8 cellular contexts compared by ENCODE assay signal in the genomic region with DNA sequence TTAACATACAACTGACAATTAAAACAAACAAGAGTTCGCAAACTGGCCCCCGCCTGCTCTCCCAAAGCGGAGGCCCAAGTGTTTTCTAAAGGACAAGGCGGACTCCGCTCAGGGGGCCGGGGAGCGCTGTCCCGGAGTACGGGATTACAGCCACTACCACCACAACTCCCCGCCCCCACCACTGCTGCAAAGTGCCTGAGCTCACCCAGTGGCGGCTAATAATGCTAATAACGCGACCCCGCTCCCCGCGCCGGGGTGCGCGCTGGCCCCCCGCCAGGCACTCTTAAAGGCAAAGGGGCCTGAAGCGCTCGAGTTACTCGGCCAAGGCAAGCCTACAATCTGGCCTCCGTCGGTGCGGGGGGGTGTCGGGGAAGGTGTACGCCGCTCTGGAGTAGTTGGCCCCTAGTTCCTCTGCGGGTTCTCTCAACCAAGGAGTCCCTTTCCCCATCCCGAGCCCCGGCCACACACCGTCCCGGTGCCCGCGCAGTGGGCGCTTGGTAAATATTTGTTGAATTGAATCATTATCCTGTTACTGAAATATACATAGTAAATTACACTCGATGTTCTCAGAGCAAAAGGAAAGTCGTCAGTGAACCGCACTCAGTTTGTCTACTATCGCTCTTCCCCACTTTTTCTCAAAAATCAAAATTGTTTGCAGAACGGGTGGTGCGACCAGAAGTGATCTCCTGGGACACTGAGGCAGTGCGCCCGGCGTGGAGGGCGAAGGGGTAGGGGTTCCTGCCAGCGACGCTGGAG. TPM values are rescaled to one million over a fixed set of nuclear protein-coding genes. Genes with fewer than 3 reads are reported as not detected.
DNase-seq lines count a peak whose midpoint lies in the region; ATAC-seq lines count a peak whose summit lies in the region.

No MANE protein-coding gene starts in this region.

- H2AK5ac ChIP-seq in trophoblast cell (ENCODE audit: low read length), result no peak overlapping the region

- peaks cover 29% of the 10 kb centered on the region for H3K79me2 ChIP-seq in trophoblast cell (ENCODE audit: control insufficient read depth, insufficient read depth, low read length, poor library complexity)

- H3K9ac ChIP-seq in trophoblast cell (ENCODE audit: low read length), result peak overlapping the region; percentile 97

- H2BK5ac ChIP-seq in trophoblast cell (ENCODE audit: low read depth, low read length, poor library complexity), result peak overlapping the region; percentile 83

- H2AFZ ChIP-seq in trophoblast cell (ENCODE audit: insufficient read depth, low read length, poor library complexity), result no peak overlapping the region

- peaks cover 47% of the 10 kb centered on the region for H3K79me1 ChIP-seq in trophoblast cell (ENCODE audit: low read length)

- H3K9me3 ChIP-seq in T-helper 17 cell (ENCODE audit: control insufficient read depth, low read length, poor library complexity, severe bottlenecking) (no peaks in the 10 kb centered on the region), trophoblast cell (ENCODE audit: insufficient read depth, low read depth, low read length) (peaks cover 1% of the 10 kb centered on the region)

- H3K4me3 ChIP-seq in trophoblast cell (ENCODE audit: low read depth, low read length), result peak overlapping the region; percentile 89

- peak overlapping the region; percentile 97 for H3K4me2 ChIP-seq in trophoblast cell (ENCODE audit: low read length)

- H3K18ac ChIP-seq in trophoblast cell (ENCODE audit: low read length), result peak overlapping the region; percentile 95

- no peak overlapping the region for H4K12ac ChIP-seq in trophoblast cell (ENCODE audit: low read depth, low read length)

- ATAC-seq in T-helper 17 cell (no peak), GM18502 (IDR thresholded peaks at IDR 0.05; ENCODE audit: poor library complexity, unreplicated experiment) (no peak)

- H3K27me3 ChIP-seq in trophoblast cell (ENCODE audit: insufficient read depth, low read length), result peaks cover 5% of the 10 kb centered on the region

- H3K4ac ChIP-seq in trophoblast cell (ENCODE audit: low read depth, low read length), result peak overlapping the region; percentile 71

- H3K4me1 ChIP-seq in trophoblast cell (ENCODE audit: control insufficient read depth in 1 of 2, insufficient read depth in 2 of 2, low read length in 2 of 2), result peaks cover 34 to 49% of the 10 kb centered on the region in 2 experiments

- peak overlapping the region; percentile 81 for H2BK120ac ChIP-seq in trophoblast cell (ENCODE audit: insufficient read depth, low read length, poor library complexity)

- H2BK12ac ChIP-seq in trophoblast cell (ENCODE audit: low read length), result peak overlapping the region; percentile 48

- H3K23ac ChIP-seq in trophoblast cell (ENCODE audit: low read length), result no peak overlapping the region

- H4K8ac ChIP-seq in trophoblast cell (ENCODE audit: low read depth, low read length), result peak overlapping the region; percentile 66

- DNase-seq in activated T-cell treated with anti-CD3 and anti-CD28 coated beads, Interleukin-2, amount 50 U/mL, for 24 hours, result no peak
- DNase-seq in activated T-cell treated with anti-CD3 and anti-CD28 coated beads, Interleukin-2, amount 50 U/mL, for 1 hour, result no peak
- no peak for DNase-seq in T-helper 17 cell
- DNase-seq in germinal center (ENCODE audit: low spot score), result peak; percentile 36
- peak in 1 of 2 donors; percentile 25 for DNase-seq in trophoblast cell
- no peak for DNase-seq in COR-L47 (lab: John Stamatoyannopoulos, UW)
- no peak for DNase-seq in SKM-1 treated with dmso at 0.1 percent for 144 hours (lab: John Stamatoyannopoulos, UW; ENCODE audit: unreplicated experiment)

- peaks cover 31% of the 10 kb centered on the region for H3K4me1 Mint-ChIP-seq in activated T-cell treated with anti-CD3 and anti-CD28 coated beads, Interleukin-2, amount 50 U/mL, for 24 hours (ENCODE audit: low read depth)
- peaks cover 10% of the 10 kb centered on the region for H3K4me1 Mint-ChIP-seq in T-helper 17 cell

- H4K91ac ChIP-seq in trophoblast cell (ENCODE audit: low read depth, low read length), result peak overlapping the region; percentile 87

- H3K9me3 Mint-ChIP-seq in activated T-cell treated with anti-CD3 and anti-CD28 coated beads, Interleukin-2, amount 50 U/mL, for 24 hours, result no peaks in the 10 kb centered on the region

- peak overlapping the region; percentile 25 for H3K4me3 Mint-ChIP-seq in activated T-cell treated with anti-CD3 and anti-CD28 coated beads, Interleukin-2, amount 50 U/mL, for 24 hours
- peak overlapping the region; percentile 84 for H3K4me3 Mint-ChIP-seq in T-helper 17 cell

- H3K27ac ChIP-seq in trophoblast cell (ENCODE audit: low read depth, low read length), result peak overlapping the region; percentile 93

- peaks cover 0 to 2% of the 10 kb centered on the region in 2 experiments for H3K36me3 ChIP-seq in trophoblast cell (ENCODE audit: control insufficient read depth in 1 of 2, insufficient read depth in 2 of 2, low read length in 2 of 2)

- H3K27ac Mint-ChIP-seq in activated T-cell treated with anti-CD3 and anti-CD28 coated beads, Interleukin-2, amount 50 U/mL, for 24 hours, result peak overlapping the region; percentile 47
- H3K27ac Mint-ChIP-seq in T-helper 17 cell, result no peak overlapping the region

- no peaks in the 10 kb centered on the region for H3K36me3 Mint-ChIP-seq in activated T-cell treated with anti-CD3 and anti-CD28 coated beads, Interleukin-2, amount 50 U/mL, for 24 hours (ENCODE audit: low read depth)
- peaks cover 6% of the 10 kb centered on the region for H3K36me3 Mint-ChIP-seq in T-helper 17 cell (ENCODE audit: low read depth)

- no CpG with 5 or more reads among the region's 49 CpGs for WGBS in trophoblast cell (ENCODE audit: extremely low coverage, insufficient coverage, insufficient read length)

- H3K27me3 Mint-ChIP-seq in activated T-cell treated with anti-CD3 and anti-CD28 coated beads, Interleukin-2, amount 50 U/mL, for 24 hours, result peaks cover 91% of the 10 kb centered on the region
- peaks cover 70% of the 10 kb centered on the region for H3K27me3 Mint-ChIP-seq in T-helper 17 cell

- peak overlapping the region; percentile 80 for H3K14ac ChIP-seq in trophoblast cell (ENCODE audit: low read length)

RNA-seq across cellular contexts. Expression of a gene that starts 0.8 kb away (rescaled TPM):
- not detected for total RNA-seq in T-helper 17 cell
- polyA plus RNA-seq in trophoblast cell (2013), result 23.1 and 23.3 TPM in 2 replicates
